In genomic region chr11:44531116-44531504, GRCh38 we compare ENCODE assay signal across 1 cellular context.
TF ChIP-seq lines count a peak whose summit lies in the region.

No MANE protein-coding gene starts in this region.

TF ChIP-seq in K562, 482 proteins besides CTCF, POLR2A, EP300 and RAD21 (continued from another document and continues in another):
- TF ChIP-seq BCLAF1 (IDR thresholded peaks at IDR 0.05; ENCODE audit: borderline replicate concordance in 1 of 2, control insufficient read depth in 1 of 2, low read depth in 2 of 2, low read length in 1 of 2): peak in 1 of 2 experiments; percentile 63; a peak in 1 of 4 replicates
- TF ChIP-seq PTRF (tag; IDR thresholded peaks at IDR 0.05): no peak; the same call in 1 of the 2 replicates
- peak; percentile 39; the same call in 1 of the 2 replicates for TF ChIP-seq ZBTB2 (IDR thresholded peaks at IDR 0.05)
- no peak for TF ChIP-seq SNIP1 (IDR thresholded peaks at IDR 0.05; ENCODE audit: low read depth)
- TF ChIP-seq AFF4 (CRISPR knock-in tag; IDR thresholded peaks at IDR 0.05): no peak
- TF ChIP-seq ZHX1 (conservative IDR thresholded peaks at IDR 0.05; ENCODE audit: low read length): 0 out of 2 replicates have a peak, but pooled peaks have one; percentile 24
- TF ChIP-seq PYGO2 (tag; IDR thresholded peaks at IDR 0.05): no peak
- TF ChIP-seq SMAD1 (IDR thresholded peaks at IDR 0.05; ENCODE audit: low read depth, low read length, partially characterized antibody): no peak
- TF ChIP-seq HMGN3 (IDR thresholded peaks at IDR 0.05; ENCODE audit: borderline replicate concordance, extremely low read depth, insufficient read length, low read depth, low read length): peak; percentile 66
- peak; percentile 39 for TF ChIP-seq TBP (optimal IDR thresholded peaks at IDR 0.05; ENCODE audit: low read depth, low read length)
- no peak for TF ChIP-seq MAFF (IDR thresholded peaks at IDR 0.05; ENCODE audit: low read length)
- no peak for TF ChIP-seq STAG1 (CRISPR knock-in tag; IDR thresholded peaks at IDR 0.05; ENCODE audit: borderline replicate concordance)
- no peak for TF ChIP-seq U2AF1 (optimal IDR thresholded peaks at IDR 0.05; ENCODE audit: low read depth, low read length)
- TF ChIP-seq PHF21A (IDR thresholded peaks at IDR 0.05; ENCODE audit: borderline replicate concordance, low read depth): no peak
- no peak for TF ChIP-seq EHMT2 (IDR thresholded peaks at IDR 0.05)
- TF ChIP-seq CBFB (CRISPR knock-in tag; IDR thresholded peaks at IDR 0.05): no peak
- no peak for TF ChIP-seq NR2C2 (CRISPR knock-in tag; IDR thresholded peaks at IDR 0.05)
- TF ChIP-seq NR2C2 (tag; IDR thresholded peaks at IDR 0.05): peak; percentile 62
- TF ChIP-seq SREBF1 (IDR thresholded peaks at IDR 0.05; ENCODE audit: borderline replicate concordance, low read depth, low read length): no peak
- no peak for TF ChIP-seq HMG20A (CRISPR knock-in tag; conservative IDR thresholded peaks at IDR 0.05)
- peak; percentile 51; the same call in 1 of the 2 replicates for TF ChIP-seq MTA3 (IDR thresholded peaks at IDR 0.05; ENCODE audit: borderline replicate concordance)
- TF ChIP-seq ZC3H4 (CRISPR knock-in tag; IDR thresholded peaks at IDR 0.05; ENCODE audit: borderline replicate concordance): no peak
- TF ChIP-seq CHD2 (IDR thresholded peaks at IDR 0.05; ENCODE audit: low read depth, low read length): no peak
- no peak for TF ChIP-seq XRCC3 (IDR thresholded peaks at IDR 0.05)
- TF ChIP-seq ZNF140 (CRISPR knock-in tag; IDR thresholded peaks at IDR 0.05): no peak
- peak; percentile 72; the same call in 1 of the 2 replicates for TF ChIP-seq ZKSCAN8 (CRISPR knock-in tag; IDR thresholded peaks at IDR 0.05)
- TF ChIP-seq CUX1 (CRISPR knock-in tag; IDR thresholded peaks at IDR 0.05): no peak; the same call in 1 of the 2 replicates
- no peak for TF ChIP-seq PHTF2 (CRISPR knock-in tag; IDR thresholded peaks at IDR 0.05)
- TF ChIP-seq HNRNPUL1 (IDR thresholded peaks at IDR 0.05; ENCODE audit: low read length): no peak
- no peak for TF ChIP-seq NEUROD1 (IDR thresholded peaks at IDR 0.05; ENCODE audit: borderline replicate concordance, low read depth, low read length, partially characterized antibody)
- no peak for TF ChIP-seq HEY1 (CRISPR knock-in tag; IDR thresholded peaks at IDR 0.05; ENCODE audit: borderline replicate concordance)
- TF ChIP-seq HMG20B (CRISPR knock-in tag; IDR thresholded peaks at IDR 0.05): no peak
- TF ChIP-seq SP1 (CRISPR knock-in tag; IDR thresholded peaks at IDR 0.05): no peak
- TF ChIP-seq RBBP5 (IDR thresholded peaks at IDR 0.05; ENCODE audit: borderline replicate concordance, insufficient read depth, low read length, poor library complexity, severe bottlenecking): no peak
- no peak for TF ChIP-seq MAFK (IDR thresholded peaks at IDR 0.05; ENCODE audit: low read length)
- no peak for TF ChIP-seq ZNF133 (CRISPR knock-in tag; IDR thresholded peaks at IDR 0.05)
- peak; percentile 96 for TF ChIP-seq CBFA2T2 (conservative IDR thresholded peaks at IDR 0.05)
- TF ChIP-seq PREB (CRISPR knock-in tag; IDR thresholded peaks at IDR 0.05): no peak
- peak; percentile 87 for TF ChIP-seq L3MBTL2 (IDR thresholded peaks at IDR 0.05)
- no peak for TF ChIP-seq RFX1 (IDR thresholded peaks at IDR 0.05)
- no peak for TF ChIP-seq SNRNP70 (optimal IDR thresholded peaks at IDR 0.05; ENCODE audit: low read depth, low read length)
- 0 out of 2 replicates have a peak, but pooled peaks have one; percentile 22 for TF ChIP-seq XRCC5 (IDR thresholded peaks at IDR 0.05; ENCODE audit: low read depth, low read length)
- peak; percentile 72; the same call in 1 of the 2 replicates for TF ChIP-seq EP400 (IDR thresholded peaks at IDR 0.05)
- TF ChIP-seq ZNF785 (CRISPR knock-in tag; IDR thresholded peaks at IDR 0.05): no peak
- TF ChIP-seq CREB1 (IDR thresholded peaks at IDR 0.05): peak; percentile 29; the same call in 1 of the 2 replicates
- TF ChIP-seq CREB1 (CRISPR knock-in tag; IDR thresholded peaks at IDR 0.05): no peak
- no peak for TF ChIP-seq DLX4 (CRISPR knock-in tag; IDR thresholded peaks at IDR 0.05)
- TF ChIP-seq RFX5 (IDR thresholded peaks at IDR 0.05; ENCODE audit: low read depth, low read length): no peak
- peak; percentile 81; the same call in 1 of the 2 replicates for TF ChIP-seq ZNF76 (CRISPR knock-in tag; IDR thresholded peaks at IDR 0.05; ENCODE audit: borderline replicate concordance)
